In the genomic region with DNA sequence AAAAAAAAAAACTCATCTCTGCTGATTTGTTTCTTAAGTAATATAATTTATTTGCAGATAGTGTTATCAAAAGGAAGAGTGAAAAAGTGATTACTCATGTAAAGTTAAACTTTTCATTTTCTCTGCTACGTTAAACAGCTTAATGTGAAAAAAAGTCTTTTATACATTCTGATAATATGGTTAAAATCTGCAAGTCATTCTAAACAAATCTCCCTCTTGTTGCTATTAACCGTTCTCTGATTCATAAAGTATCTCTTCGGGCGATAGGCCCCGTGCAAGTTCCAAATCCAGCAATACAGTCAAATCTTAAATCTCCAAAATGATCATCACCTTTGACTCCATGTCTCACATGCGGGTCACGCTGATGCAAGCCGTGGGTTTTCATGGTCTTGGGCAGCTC, we compare ENCODE assay signal across 19 cellular contexts.
A peak's percentile ranks its signal among the peaks of the same experiment; 100 is the strongest.
DNase-seq lines count a peak whose midpoint lies in the region; ATAC-seq, FAIRE-seq and TF ChIP-seq lines count a peak whose summit lies in the region.
"Had no signal": no experiment of that assay in that cellular context is flagged by ENCODE, and none has a peak within 500 bp of the region (broad histone marks: within the 10 kb centered on the region; RNA-seq: fewer than 3 reads in every experiment).

No MANE protein-coding gene starts in this region.

- no peak overlapping the region for H2AFZ ChIP-seq in HepG2 (ENCODE audit: low read length)
- peak overlapping the region; percentile 49 for H2AFZ ChIP-seq in neuronal stem cell (ENCODE audit: low read length)
- H2AFZ ChIP-seq: GM23248 had no signal

- no peak overlapping the region for H3K9ac ChIP-seq in HepG2 (ENCODE audit: insufficient read depth, low read depth, low read length)
- H3K9ac ChIP-seq in neuronal stem cell (ENCODE audit: low read depth, low read length, poor library complexity), result no peak overlapping the region
- H3K9ac ChIP-seq: GM23248 had no signal

- no peaks in the 10 kb centered on the region for H3K79me1 ChIP-seq in neuronal stem cell (ENCODE audit: low read depth, low read length)

- H4K8ac ChIP-seq in neuronal stem cell (ENCODE audit: low read depth, low read length), result no peak overlapping the region

- WGBS in HepG2 (ENCODE audit: low lambda C conversion rate), result 12% methylated on average over 8 of the region's 8 CpGs
- 66% methylated on average over 8 of the region's 8 CpGs for WGBS in right lobe of liver (ENCODE audit: insufficient coverage, low coverage, low lambda C conversion rate, missing lambda C conversion rate)
- no CpG with 5 or more reads among the region's 8 CpGs for WGBS in neuronal stem cell (ENCODE audit: extremely low coverage in 2 of 2, insufficient read length in 2 of 2, insufficient replicate concordance in 1 of 2), 2 donors

- CTCF ChIA-PET in HepG2 (lab: Yijun Ruan, JAX; ENCODE audit: low intra/inter-chr PET ratio, low total read pairs), result no interaction called here

- no peaks in the 10 kb centered on the region for H4K20me1 ChIP-seq in HepG2 (ENCODE audit: insufficient read depth, low read length)

- H3K27me3 ChIP-seq in HepG2 (ENCODE audit: control insufficient read depth in 1 of 2, insufficient read depth in 2 of 2, low read length in 2 of 2) (no peaks in the 10 kb centered on the region), right lobe of liver (no peaks in the 10 kb centered on the region), neuronal stem cell (ENCODE audit: control insufficient read depth in 3 of 3, insufficient read depth in 3 of 3, low read depth in 1 of 3, low read length in 3 of 3) (no peaks in the 10 kb centered on the region), tibial artery (no peaks in the 10 kb centered on the region)

- H2BK5ac ChIP-seq in neuronal stem cell (ENCODE audit: low read length), result no peak overlapping the region

- FAIRE-seq in HepG2 (lab: Jason Lieb, UNC), result no peak
- peak; percentile 41 for FAIRE-seq in RCC 7860 (lab: Jason Lieb, UNC)
- FAIRE-seq: G401.6, GM12892 had no signal

- TF ChIP-seq RAD21 in HepG2 (CRISPR knock-in tag; IDR thresholded peaks at IDR 0.05), result no peak

- no peaks in the 10 kb centered on the region for H3K9me3 ChIP-seq in HepG2 (ENCODE audit: low read length)
- H3K9me3 ChIP-seq in right lobe of liver, result no peaks in the 10 kb centered on the region
- no peaks in the 10 kb centered on the region for H3K9me3 ChIP-seq in neuronal stem cell (replicated peaks in 1 of 2; ENCODE audit: control insufficient read depth in 2 of 2, insufficient read depth in 1 of 2, low read depth in 1 of 2, low read length in 2 of 2)
- no peaks in the 10 kb centered on the region for H3K9me3 ChIP-seq in tibial artery

- TF ChIP-seq CTCF in HepG2 (CRISPR knock-in tag; IDR thresholded peaks at IDR 0.05) (no peak), right lobe of liver (IDR thresholded peaks at IDR 0.05) (no peak), tibial artery (IDR thresholded peaks at IDR 0.05) (no peak)

- DNase-seq in HepG2 (ENCODE audit: low spot score), result no peak
- no peak for DNase-seq in right lobe of liver
- no peak for DNase-seq in RCC 7860 (ENCODE audit: low spot score)
- no peak for DNase-seq in neuronal stem cell (ENCODE audit: low spot score)
- DNase-seq in tibial artery, result no peak
- DNase-seq in DMS114 treated with DMSO at 0.1 percent for 48 hours (lab: John Stamatoyannopoulos, UW; ENCODE audit: unreplicated experiment), result no peak
- no peak for DNase-seq in H4 (ENCODE audit: low spot score)
- DNase-seq: 8988T; C1 segment of cervical spinal cord; Calu3; CD4-positive, alpha-beta memory T cell; COR-L47; DMS153; DND-41; GM23248; H7; HCEC 1CT had no signal

- intact Hi-C loops in HepG2 (cut with micrococcal nuclease; ENCODE audit: unreplicated experiment), result no loop called here
- intact Hi-C loops in right lobe of liver (cut with DNase I), result no loop called here
- intact Hi-C loops in tibial artery (cut with DNase I; ENCODE audit: low total_unique reads), result no loop called here

- H3K23ac ChIP-seq in neuronal stem cell (ENCODE audit: low read depth, low read length, poor library complexity), result no peak overlapping the region

- no peak for TF ChIP-seq POLR2A in HepG2 (IDR thresholded peaks at IDR 0.05; ENCODE audit: insufficient read depth in 1 of 2, low read depth in 2 of 2, low read length in 2 of 2)
- TF ChIP-seq POLR2A in right lobe of liver (IDR thresholded peaks at IDR 0.05), result no peak

- in situ Hi-C loops in HepG2 (cut with HindIII; ENCODE audit: extremely low pct_ligation_motif_present, low pct_unique_long_range_greater_than_20kb), result no loop called here

- no peak overlapping the region for H2BK15ac ChIP-seq in neuronal stem cell (ENCODE audit: low read length)

- H3K18ac ChIP-seq in neuronal stem cell (ENCODE audit: low read length), result no peak overlapping the region

- no TSS peak for BruUV-seq in HepG2 (replicated peaks; lab: Mats Ljungman, UMichigan)

- H2AK5ac ChIP-seq in neuronal stem cell (ENCODE audit: low read depth, low read length), result no peak overlapping the region

- TF ChIP-seq EP300 in HepG2 (IDR thresholded peaks at IDR 0.05; ENCODE audit: low read depth in 2 of 2, low read length in 2 of 2), result no peak
- no peak for TF ChIP-seq EP300 in HepG2 (CRISPR knock-in tag; IDR thresholded peaks at IDR 0.05; ENCODE audit: borderline replicate concordance)

- no peak for ATAC-seq in HepG2
- no peak for ATAC-seq in right lobe of liver

- no peak overlapping the region for H3K27ac ChIP-seq in HepG2 (ENCODE audit: extremely low read length, insufficient read depth, low read length)
- no peak overlapping the region for H3K27ac ChIP-seq in right lobe of liver
- H3K27ac ChIP-seq in neuronal stem cell (replicated peaks; ENCODE audit: low read length), result no peak overlapping the region
- no peak overlapping the region for H3K27ac ChIP-seq in tibial artery
- H3K27ac ChIP-seq: GM23248 had no signal

- H3K4me1 ChIP-seq in HepG2 (ENCODE audit: insufficient read depth, low read length) (no peaks in the 10 kb centered on the region), right lobe of liver (no peaks in the 10 kb centered on the region), neuronal stem cell (ENCODE audit: control insufficient read depth in 2 of 2, insufficient read depth in 1 of 2, low read depth in 1 of 2, low read length in 2 of 2) (no peaks in the 10 kb centered on the region), tibial artery (no peaks in the 10 kb centered on the region)

- H3K36me3 ChIP-seq in HepG2 (replicated peaks in 1 of 2; ENCODE audit: control insufficient read depth in 1 of 2, insufficient read depth in 2 of 2, low read length in 2 of 2) (no peaks in the 10 kb centered on the region), right lobe of liver (no peaks in the 10 kb centered on the region), neuronal stem cell (replicated peaks in 1 of 2; ENCODE audit: control insufficient read depth in 2 of 2, insufficient read depth in 2 of 2, low read length in 2 of 2) (no peaks in the 10 kb centered on the region), tibial artery (no peaks in the 10 kb centered on the region)

- POLR2A ChIA-PET in HepG2 (lab: Yijun Ruan, JAX), result no interaction called here

- no peak overlapping the region for H2BK120ac ChIP-seq in neuronal stem cell (ENCODE audit: low read depth, low read length)

- no peak overlapping the region for H4K91ac ChIP-seq in neuronal stem cell (ENCODE audit: low read depth, low read length, poor library complexity)

- H3K14ac ChIP-seq in neuronal stem cell (ENCODE audit: low read length), result no peak overlapping the region

- H3K4ac ChIP-seq in neuronal stem cell (ENCODE audit: low read length), result no peak overlapping the region

- H2BK12ac ChIP-seq in neuronal stem cell (ENCODE audit: low read length), result no peak overlapping the region

- H3K4me3 ChIP-seq in HepG2 (replicated peaks in 1 of 3; ENCODE audit: insufficient read depth in 1 of 3, low read depth in 2 of 3, low read length in 3 of 3), result no peak overlapping the region
- H3K4me3 ChIP-seq in right lobe of liver, result no peak overlapping the region
- no peak overlapping the region for H3K4me3 ChIP-seq in neuronal stem cell (ENCODE audit: low read length in 2 of 2)
- H3K4me3 ChIP-seq in tibial artery, result no peak overlapping the region
- H3K4me3 ChIP-seq: GM23248 had no signal

- H3K4me2 ChIP-seq in HepG2 (ENCODE audit: low read depth, low read length) (no peak overlapping the region), neuronal stem cell (ENCODE audit: insufficient read depth, low read length, poor library complexity, severe bottlenecking) (no peak overlapping the region)

- no peaks in the 10 kb centered on the region for H3K79me2 ChIP-seq in HepG2 (ENCODE audit: insufficient read depth, low read length)

TF ChIP-seq in HepG2, 621 proteins besides CTCF, POLR2A, EP300 and RAD21:
- TF ChIP-seq GABPB1 (CRISPR knock-in tag; IDR thresholded peaks at IDR 0.05), result no peak
- TF ChIP-seq ZFP41 (CRISPR knock-in tag; IDR thresholded peaks at IDR 0.05; ENCODE audit: borderline replicate concordance), result no peak
- TF ChIP-seq PHF20 (CRISPR knock-in tag; IDR thresholded peaks at IDR 0.05), result no peak
- TF ChIP-seq NFE2L2 (IDR thresholded peaks at IDR 0.05; ENCODE audit: low read length), result peak; percentile 70
